ENCODE assay signal across 19 cellular contexts in genomic region chr1:221644176-221644510, GRCh38.
DNase-seq lines count a peak whose midpoint lies in the region; ATAC-seq lines count a peak whose summit lies in the region.
"Had no signal": no experiment of that assay in that cellular context is flagged by ENCODE, and none has a peak within 500 bp of the region (broad histone marks: within the 10 kb centered on the region; RNA-seq: fewer than 3 reads in every experiment).

No MANE protein-coding gene starts in this region.

- no peak overlapping the region for H3K4me2 ChIP-seq in neuronal stem cell (ENCODE audit: insufficient read depth, low read length, poor library complexity, severe bottlenecking)
- H3K4me2 ChIP-seq: GM23338, SK-N-SH had no signal

- no peaks in the 10 kb centered on the region for H3K9me3 ChIP-seq in neuronal stem cell (replicated peaks in 1 of 2; ENCODE audit: control insufficient read depth in 2 of 2, insufficient read depth in 1 of 2, low read depth in 1 of 2, low read length in 2 of 2)
- H3K9me3 ChIP-seq: SK-N-SH, testis had no signal

- H3K4me3 ChIP-seq in neuronal stem cell (ENCODE audit: low read length in 2 of 2) = no peak overlapping the region
- H3K4me3 ChIP-seq: GM23338, testis had no signal

- H3K18ac ChIP-seq in neuronal stem cell (ENCODE audit: low read length) = no peak overlapping the region

- H3K9ac ChIP-seq in neuronal stem cell (ENCODE audit: low read depth, low read length, poor library complexity) = no peak overlapping the region
- H3K9ac ChIP-seq: SK-N-SH had no signal

- no peak overlapping the region for H3K27ac ChIP-seq in neuronal stem cell (replicated peaks; ENCODE audit: low read length)
- H3K27ac ChIP-seq: testis had no signal

- no peak overlapping the region for H2AK5ac ChIP-seq in neuronal stem cell (ENCODE audit: low read depth, low read length)

- H3K27me3 ChIP-seq in neuronal stem cell (ENCODE audit: control insufficient read depth in 3 of 3, insufficient read depth in 3 of 3, low read depth in 1 of 3, low read length in 3 of 3) = no peaks in the 10 kb centered on the region
- H3K27me3 ChIP-seq: testis had no signal

- no peaks in the 10 kb centered on the region for H3K36me3 ChIP-seq in neuronal stem cell (replicated peaks in 1 of 2; ENCODE audit: control insufficient read depth in 2 of 2, insufficient read depth in 2 of 2, low read length in 2 of 2)

- H4K8ac ChIP-seq in neuronal stem cell (ENCODE audit: low read depth, low read length) = no peak overlapping the region

- no peak overlapping the region for H2AFZ ChIP-seq in neuronal stem cell (ENCODE audit: low read length)

- H4K91ac ChIP-seq in neuronal stem cell (ENCODE audit: low read depth, low read length, poor library complexity) = no peak overlapping the region

- no peak overlapping the region for H3K14ac ChIP-seq in neuronal stem cell (ENCODE audit: low read length)

- H3K4ac ChIP-seq in neuronal stem cell (ENCODE audit: low read length) = no peak overlapping the region

- H2BK15ac ChIP-seq in neuronal stem cell (ENCODE audit: low read length) = no peak overlapping the region

- no peak for DNase-seq in activated T-cell treated with anti-CD3 and anti-CD28 coated beads, Interleukin-2, amount 50 U/mL, for 1 hour
- DNase-seq in neuronal stem cell (ENCODE audit: low spot score) = no peak
- no peak for DNase-seq in activated CD4-positive, alpha-beta T cell treated with anti-CD3 and anti-CD28 coated beads, Interleukin-2, amount 50 U/mL, for 1 hour
- DNase-seq in effector CD4-positive, alpha-beta T cell = no peak
- DNase-seq: ACHN; activated CD8-positive, alpha-beta T cell treated with anti-CD3 and anti-CD28 coated beads for 36 hours; aorta; erythroblast; mammary epithelial cell; NCI-H1694; NCI-H510A treated with DMSO at 0.1 percent for 48 hours; right cardiac atrium; SK-N-SH; testis had no signal

- no CpG with 5 or more reads among the region's 3 CpGs for WGBS in neuronal stem cell (ENCODE audit: extremely low coverage in 2 of 2, insufficient read length in 2 of 2, insufficient replicate concordance in 1 of 2), 2 donors

- H2BK120ac ChIP-seq in neuronal stem cell (ENCODE audit: low read depth, low read length) = no peak overlapping the region

- H2BK5ac ChIP-seq in neuronal stem cell (ENCODE audit: low read length) = no peak overlapping the region

- no peaks in the 10 kb centered on the region for H3K4me1 ChIP-seq in neuronal stem cell (ENCODE audit: control insufficient read depth in 2 of 2, insufficient read depth in 1 of 2, low read depth in 1 of 2, low read length in 2 of 2)
- H3K4me1 ChIP-seq: testis had no signal

- H2BK12ac ChIP-seq in neuronal stem cell (ENCODE audit: low read length) = no peak overlapping the region

- ATAC-seq in GM18511 (IDR thresholded peaks at IDR 0.05; ENCODE audit: unreplicated experiment) = peak; percentile 17
- peak; percentile 30 for ATAC-seq in GM21360 (IDR thresholded peaks at IDR 0.05; ENCODE audit: unreplicated experiment)
- peak; percentile 18 for ATAC-seq in HG02870 (IDR thresholded peaks at IDR 0.05; ENCODE audit: unreplicated experiment)
- ATAC-seq in HG03521 (IDR thresholded peaks at IDR 0.05; ENCODE audit: unreplicated experiment) = peak; percentile 10
- ATAC-seq: activated CD8-positive, alpha-beta T cell treated with anti-CD3 and anti-CD28 coated beads for 36 hours; GM23338; right cardiac atrium had no signal

- no peak overlapping the region for H3K23ac ChIP-seq in neuronal stem cell (ENCODE audit: low read depth, low read length, poor library complexity)

- no peaks in the 10 kb centered on the region for H3K79me1 ChIP-seq in neuronal stem cell (ENCODE audit: low read depth, low read length)
